In the genomic region with DNA sequence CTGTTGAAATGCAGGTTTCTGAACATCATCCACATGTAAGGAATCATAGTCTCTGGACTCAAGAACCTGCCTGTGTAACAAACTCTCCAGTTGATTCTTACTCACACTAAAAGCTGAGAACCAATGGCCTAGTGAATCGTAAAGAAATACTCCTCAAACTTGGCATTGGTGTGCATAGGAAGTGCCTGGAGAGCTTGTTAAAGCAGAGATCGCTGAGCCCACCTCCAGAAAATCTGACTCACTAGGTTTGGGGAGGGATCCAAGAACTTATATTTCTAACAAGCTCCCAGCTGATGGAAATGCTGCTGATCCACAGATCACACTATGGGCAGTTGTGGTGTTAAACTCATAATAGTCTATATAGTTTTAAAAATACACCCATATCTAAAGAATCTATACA, we compare ENCODE assay signal across 15 cellular contexts. TPM values are rescaled to one million over a fixed set of nuclear protein-coding genes. Genes with fewer than 3 reads are reported as not detected.
A peak's percentile ranks its signal among the peaks of the same experiment; 100 is the strongest.
DNase-seq lines count a peak whose midpoint lies in the region; ATAC-seq and TF ChIP-seq lines count a peak whose summit lies in the region.
"Had no signal": no experiment of that assay in that cellular context is flagged by ENCODE, and none has a peak within 500 bp of the region (broad histone marks: within the 10 kb centered on the region; RNA-seq: fewer than 3 reads in every experiment).

No MANE protein-coding gene starts in this region.

- WGBS in prostate gland, result 23% methylated on average over 2 of the region's 2 CpGs
- WGBS in psoas muscle, 3 donors, result 64 to 73% (median 67%) methylated on average over 2 of the region's 2 CpGs

- H3K27me3 ChIP-seq in Caco-2 (replicated peaks; ENCODE audit: control insufficient read depth, insufficient read depth, low read length) (no peaks in the 10 kb centered on the region), fibroblast of lung (ENCODE audit: control insufficient read depth, insufficient read depth, low read length) (no peaks in the 10 kb centered on the region), prostate gland (replicated peaks; ENCODE audit: insufficient read depth) (no peaks in the 10 kb centered on the region), psoas muscle (ENCODE audit: insufficient read depth in 3 of 3, low read length in 2 of 3) (no peaks in the 10 kb centered on the region), H7 (ENCODE audit: control insufficient read depth, insufficient read depth, low read length) (no peaks in the 10 kb centered on the region)
- H3K27me3 ChIP-seq: vagina had no signal

- peak overlapping the region; percentile 82 for H3K27ac ChIP-seq in fibroblast of lung (ENCODE audit: insufficient read depth, low read length)
- no peak overlapping the region for H3K27ac ChIP-seq in prostate gland
- H3K27ac ChIP-seq in psoas muscle, result no peak overlapping the region

- no peak overlapping the region for H2AFZ ChIP-seq in fibroblast of lung (ENCODE audit: low read length)

- H3K9ac ChIP-seq in fibroblast of lung (ENCODE audit: insufficient read depth, low read length), result no peak overlapping the region

- H3K9me3 ChIP-seq in Caco-2 (no peaks in the 10 kb centered on the region), fibroblast of lung (ENCODE audit: control insufficient read depth, insufficient read depth, low read depth, low read length) (no peaks in the 10 kb centered on the region), prostate gland (no peaks in the 10 kb centered on the region), psoas muscle (no peaks in the 10 kb centered on the region)
- H3K9me3 ChIP-seq: vagina had no signal

- no peak for DNase-seq in Caco-2
- peak; percentile 93 for DNase-seq in RPMI7951 (ENCODE audit: low read depth)
- peak; percentile 93 to 99 for DNase-seq in fibroblast of lung (ENCODE audit: low read depth in 2 of 2)
- DNase-seq in prostate gland (ENCODE audit: low spot score), result peak; percentile 42
- no peak for DNase-seq in psoas muscle
- no peak for DNase-seq in H7
- DNase-seq: activated naive CD8-positive, alpha-beta T cell treated with anti-CD3 and anti-CD28 coated beads for 36 hours; left colon; MV-4-11; NCI-H774; posterior cingulate gyrus had no signal

- H3K4me3 ChIP-seq in Caco-2 (ENCODE audit: low read depth, low read length), result no peak overlapping the region
- no peak overlapping the region for H3K4me3 ChIP-seq in fibroblast of lung (replicated peaks in 1 of 4; ENCODE audit: control extremely low read depth in 1 of 4, insufficient read depth in 1 of 4, low read depth in 3 of 4, low read length in 4 of 4)
- no peak overlapping the region for H3K4me3 ChIP-seq in prostate gland
- H3K4me3 ChIP-seq in psoas muscle, result no peak overlapping the region
- no peak overlapping the region for H3K4me3 ChIP-seq in H7 (ENCODE audit: insufficient read depth, low read depth, low read length)
- H3K4me3 ChIP-seq: vagina had no signal

- no peak for TF ChIP-seq POLR2A in prostate gland (IDR thresholded peaks at IDR 0.05)

- peaks cover 15% of the 10 kb centered on the region for H3K4me1 Mint-ChIP-seq in Caco-2 (ENCODE audit: low read depth, unreplicated experiment)
- H3K4me1 Mint-ChIP-seq: activated naive CD8-positive, alpha-beta T cell treated with anti-CD3 and anti-CD28 coated beads for 36 hours had no signal

- POLR2A ChIA-PET in Caco-2 (lab: Charles Lee), result no interaction called here

- TF ChIP-seq CTCF in Caco-2 (IDR thresholded peaks at IDR 0.05; ENCODE audit: insufficient read depth in 1 of 2, low read depth in 1 of 2, low read length in 1 of 2, severe bottlenecking in 1 of 2, unreplicated experiment in 1 of 2) (no peak), fibroblast of lung (conservative IDR thresholded peaks at IDR 0.05 in 1 of 2, IDR thresholded peaks at IDR 0.05 in 1 of 2; ENCODE audit: low read depth in 1 of 2, low read length in 2 of 2) (no peak), prostate gland (IDR thresholded peaks at IDR 0.05) (no peak), psoas muscle (IDR thresholded peaks at IDR 0.05) (no peak)

- intact Hi-C loops in Caco-2 (cut with micrococcal nuclease; ENCODE audit: unreplicated experiment) (loop anchor here (10.0 kb wide), 1 partner anchor 319 kb away; a partner anchor contains a TSS), prostate gland (cut with DNase I) (no loop called here), psoas muscle (cut with DNase I) (no loop called here)

- no peaks in the 10 kb centered on the region for H4K20me1 ChIP-seq in fibroblast of lung (ENCODE audit: control insufficient read depth, extremely low read depth, insufficient read depth, low read length)

- H3K4me2 ChIP-seq in fibroblast of lung (ENCODE audit: extremely low read depth, insufficient read depth, low read length), result no peak overlapping the region

- no peaks in the 10 kb centered on the region for H3K27me3 Mint-ChIP-seq in Caco-2 (ENCODE audit: insufficient read depth, unreplicated experiment)

- CTCF ChIA-PET in Caco-2 (lab: Charles Lee), result no interaction called here

- no peak overlapping the region for H3K4me3 Mint-ChIP-seq in Caco-2 (ENCODE audit: unreplicated experiment)
- H3K4me3 Mint-ChIP-seq: activated naive CD8-positive, alpha-beta T cell treated with anti-CD3 and anti-CD28 coated beads for 36 hours had no signal

- ATAC-seq in GM19035 (IDR thresholded peaks at IDR 0.05; ENCODE audit: unreplicated experiment) (no peak), HG03175 (IDR thresholded peaks at IDR 0.05; ENCODE audit: unreplicated experiment) (no peak), psoas muscle (no peak)
- ATAC-seq: HCT116, left colon had no signal

- H3K9me3 Mint-ChIP-seq in Caco-2 (ENCODE audit: unreplicated experiment), result no peaks in the 10 kb centered on the region
- H3K9me3 Mint-ChIP-seq: activated naive CD8-positive, alpha-beta T cell treated with anti-CD3 and anti-CD28 coated beads for 36 hours had no signal

- no TSS peak for BruUV-seq in Caco-2 (replicated peaks; lab: Mats Ljungman, UMichigan)

- H3K4me1 ChIP-seq in Caco-2, result peaks cover 42% of the 10 kb centered on the region
- H3K4me1 ChIP-seq in fibroblast of lung (ENCODE audit: control insufficient read depth, extremely low read depth, insufficient read depth, low read length), result peaks cover 36% of the 10 kb centered on the region
- peaks cover 13% of the 10 kb centered on the region for H3K4me1 ChIP-seq in prostate gland (replicated peaks)
- H3K4me1 ChIP-seq in psoas muscle, result peaks cover 28% of the 10 kb centered on the region

- H3K79me2 ChIP-seq in fibroblast of lung (ENCODE audit: control insufficient read depth, insufficient read depth, low read length), result no peaks in the 10 kb centered on the region

- peak overlapping the region; percentile 66 for H3K27ac Mint-ChIP-seq in Caco-2 (ENCODE audit: unreplicated experiment)
- H3K27ac Mint-ChIP-seq: activated naive CD8-positive, alpha-beta T cell treated with anti-CD3 and anti-CD28 coated beads for 36 hours had no signal

- no peaks in the 10 kb centered on the region for H3K36me3 ChIP-seq in Caco-2 (ENCODE audit: control insufficient read depth, insufficient read depth, low read length)
- H3K36me3 ChIP-seq in fibroblast of lung (ENCODE audit: control insufficient read depth, insufficient read depth, low read length), result no peaks in the 10 kb centered on the region
- H3K36me3 ChIP-seq in prostate gland, result no peaks in the 10 kb centered on the region
- no peaks in the 10 kb centered on the region for H3K36me3 ChIP-seq in psoas muscle (ENCODE audit: insufficient read depth in 1 of 2, low read depth in 1 of 2)
- no peaks in the 10 kb centered on the region for H3K36me3 ChIP-seq in H7 (replicated peaks; ENCODE audit: control insufficient read depth, insufficient read depth, low read length)
- H3K36me3 ChIP-seq: vagina had no signal

- H3K36me3 Mint-ChIP-seq in Caco-2 (ENCODE audit: insufficient read depth, unreplicated experiment), result no peaks in the 10 kb centered on the region
- H3K36me3 Mint-ChIP-seq: activated naive CD8-positive, alpha-beta T cell treated with anti-CD3 and anti-CD28 coated beads for 36 hours had no signal

RNA-seq across cellular contexts. Expression of a gene that starts 55.8 kb away (rescaled TPM):
- 23.9 and 24.7 TPM in 2 replicates for total RNA-seq in Caco-2 (2022)
- total RNA-seq in RPMI7951 (2014; rRNA removed; shearing (Covaris generic)), result 31.8 and 40.6 TPM in 2 replicates
- total RNA-seq in fibroblast of lung, result 40.1 and 60.1 TPM in 2 replicates
- 29.7 and 137 TPM in 2 replicates for polyA plus RNA-seq in fibroblast of lung
- 33.1 and 156 TPM in 2 replicates for polyA plus RNA-seq in fibroblast of lung (2012)
- 22.1 and 94.8 TPM in 2 replicates for polyA minus RNA-seq in fibroblast of lung (ENCODE audit: low replicate concordance)
- 100 to 1,000 TPM in 1 of 2 donors, 10 to 100 TPM in 1; 73.0 to 144 TPM for total RNA-seq in prostate gland
- total RNA-seq in psoas muscle, result 1,000 to 10,000 TPM in 1 of 4 donors, 100 to 1,000 TPM in 3; 340 to 1,074 (median 476) TPM
- polyA plus RNA-seq in psoas muscle, result 1,000 to 10,000 TPM in 1 of 3 donors, 100 to 1,000 TPM in 1, 10 to 100 TPM in 1; 83.0 to 1,120 (median 129) TPM
- total RNA-seq in H7 (2014; rRNA removed; shearing (Covaris generic)), result 2.8 and 7.9 TPM in 2 replicates

Comparison
In these comparisons a context has a peak if more than half of its experiments do, and no peak if none do; other contexts are left out.
1. DNase-seq: peak in RPMI7951 (single experiment), fibroblast of lung (2 of 2) and prostate gland (single experiment); none in Caco-2 (0 of 2), psoas muscle (0 of 2) and H7 (single experiment).